2 cellular contexts compared by ENCODE assay signal in genomic region chr20:59996112-59996511, GRCh38.
TF ChIP-seq lines count a peak whose summit lies in the region.

No MANE protein-coding gene starts in this region.

TF ChIP-seq in H1, 55 proteins besides CTCF, POLR2A, EP300 and RAD21:
- no peak for TF ChIP-seq EZH2 (IDR thresholded peaks at IDR 0.05; ENCODE audit: low read depth, low read length, severe bottlenecking)
- TF ChIP-seq HDAC2 (IDR thresholded peaks at IDR 0.05; ENCODE audit: borderline replicate concordance in 1 of 2, low read depth in 2 of 2, low read length in 2 of 2): no peak
- TF ChIP-seq SIN3A (conservative IDR thresholded peaks at IDR 0.05 in 1 of 2, IDR thresholded peaks at IDR 0.05 in 1 of 2; ENCODE audit: low read depth in 1 of 2, low read length in 2 of 2): no peak
- TF ChIP-seq BCL11A (IDR thresholded peaks at IDR 0.05; ENCODE audit: low read depth in 2 of 2, low read length in 2 of 2): no peak
- TF ChIP-seq CBX8 (IDR thresholded peaks at IDR 0.05; ENCODE audit: borderline replicate concordance, low read depth, low read length): no peak
- TF ChIP-seq CHD7 (IDR thresholded peaks at IDR 0.05; ENCODE audit: insufficient replicate concordance, low read length): no peak
- no peak for TF ChIP-seq CHD2 (IDR thresholded peaks at IDR 0.05; ENCODE audit: low read length)
- TF ChIP-seq POU5F1 (IDR thresholded peaks at IDR 0.05; ENCODE audit: low read depth, low read length): no peak

TF ChIP-seq in HepG2, 621 proteins besides CTCF, POLR2A, EP300 and RAD21:
- TF ChIP-seq MAF1 (CRISPR knock-in tag; IDR thresholded peaks at IDR 0.05; ENCODE audit: borderline replicate concordance) (no peak), CENPX (CRISPR knock-in tag; IDR thresholded peaks at IDR 0.05) (no peak), NR2F1 (CRISPR knock-in tag; IDR thresholded peaks at IDR 0.05) (no peak), TEF (CRISPR knock-in tag; IDR thresholded peaks at IDR 0.05) (no peak), ZNF609 (CRISPR knock-in tag; IDR thresholded peaks at IDR 0.05; ENCODE audit: borderline replicate concordance) (no peak), IRX3 (CRISPR knock-in tag; IDR thresholded peaks at IDR 0.05; ENCODE audit: borderline replicate concordance, low read depth) (no peak), SMAD3 (CRISPR knock-in tag; IDR thresholded peaks at IDR 0.05) (no peak), ZBTB20 (CRISPR knock-in tag; IDR thresholded peaks at IDR 0.05; ENCODE audit: borderline replicate concordance, low read depth) (no peak), ZNF160 (CRISPR knock-in tag; IDR thresholded peaks at IDR 0.05) (no peak), ZNF337 (CRISPR knock-in tag; IDR thresholded peaks at IDR 0.05; ENCODE audit: borderline replicate concordance, low read depth) (no peak), RARA (CRISPR knock-in tag; IDR thresholded peaks at IDR 0.05) (no peak), JUN (CRISPR knock-in tag; IDR thresholded peaks at IDR 0.05) (no peak), HOXA7 (CRISPR knock-in tag; IDR thresholded peaks at IDR 0.05) (no peak)
TF ChIP-seq in HepG2: peak in this region for 0.
